1 cellular context compared by ENCODE assay signal in genomic region chr19:16197622-16198362, GRCh38.
TF ChIP-seq lines count a peak whose summit lies in the region.

TSS of gene AP1M1 (plus strand) at chr19:16197911. CDS start at chr19:16198027, 116 bp downstream.

TF ChIP-seq in K562, 482 proteins besides CTCF, POLR2A, EP300 and RAD21 (continued from another document and continues in another):
- TF ChIP-seq ZMIZ1 (IDR thresholded peaks at IDR 0.05; ENCODE audit: low read depth in 2 of 2, low read length in 2 of 2) (peak in 1 of 2 experiments; percentile 2; a peak in 1 of 4 replicates), RFX1 (IDR thresholded peaks at IDR 0.05) (peak; percentile 98), MXI1 (IDR thresholded peaks at IDR 0.05; ENCODE audit: low read depth, low read length) (peak; percentile 71; the same call in 1 of the 2 replicates), ELF2 (CRISPR knock-in tag; IDR thresholded peaks at IDR 0.05) (peak; percentile 91), MYNN (IDR thresholded peaks at IDR 0.05) (no peak), MYNN (CRISPR knock-in tag; IDR thresholded peaks at IDR 0.05) (peak; percentile 67; the same call in 1 of the 2 replicates), NCOR1 (IDR thresholded peaks at IDR 0.05) (no peak), FOXK2 (conservative IDR thresholded peaks at IDR 0.05 in 1 of 2, IDR thresholded peaks at IDR 0.05 in 1 of 2; ENCODE audit: low read depth in 2 of 2) (peak in 1 of 2 experiments; percentile 69; a peak in 3 of 4 replicates), POLR2G (IDR thresholded peaks at IDR 0.05; ENCODE audit: low read depth, low read length) (peak; percentile 90), ESRRA (IDR thresholded peaks at IDR 0.05; ENCODE audit: borderline replicate concordance, low read depth) (0 out of 2 replicates have a peak, but pooled peaks have one; percentile 80), TCF15 (CRISPR knock-in tag; IDR thresholded peaks at IDR 0.05) (no peak), ZBTB11 (CRISPR knock-in tag; IDR thresholded peaks at IDR 0.05) (peak in 2 of 3 experiments; percentile 69 to 94; a peak in 4 of 6 replicates), RBFOX2 (IDR thresholded peaks at IDR 0.05; ENCODE audit: low read depth, low read length) (peak; percentile 88), HINFP (tag; conservative IDR thresholded peaks at IDR 0.05; ENCODE audit: low read depth) (no peak), HCFC1 (IDR thresholded peaks at IDR 0.05; ENCODE audit: low read depth, low read length) (peak; percentile 67), CCNT2 (IDR thresholded peaks at IDR 0.05; ENCODE audit: borderline replicate concordance, extremely low read depth, insufficient read length, low read depth, low read length) (peak; percentile 52), ETV5 (CRISPR knock-in tag; IDR thresholded peaks at IDR 0.05; ENCODE audit: low read depth) (peak; percentile 95), ZFPM2 (CRISPR knock-in tag; IDR thresholded peaks at IDR 0.05) (no peak), HMGN3 (IDR thresholded peaks at IDR 0.05; ENCODE audit: borderline replicate concordance, extremely low read depth, insufficient read length, low read depth, low read length) (peak; percentile 72), LCOR (CRISPR knock-in tag; IDR thresholded peaks at IDR 0.05) (peak; percentile 64; the same call in 1 of the 2 replicates), POLR3G (IDR thresholded peaks at IDR 0.05; ENCODE audit: extremely low read depth, insufficient read length, insufficient replicate concordance) (no peak), MAZ (CRISPR knock-in tag; conservative IDR thresholded peaks at IDR 0.05 in 1 of 2, IDR thresholded peaks at IDR 0.05 in 1 of 2) (peak in 1 of 2 experiments; percentile 70; a peak in 3 of 4 replicates), TBP (optimal IDR thresholded peaks at IDR 0.05; ENCODE audit: low read depth, low read length) (peak; percentile 41), SOX6 (IDR thresholded peaks at IDR 0.05) (no peak), GABPB1 (CRISPR knock-in tag; IDR thresholded peaks at IDR 0.05) (peak; percentile 93), CEBPG (CRISPR knock-in tag; IDR thresholded peaks at IDR 0.05) (peak; percentile 65), CEBPG (tag; conservative IDR thresholded peaks at IDR 0.05 in 1 of 2, IDR thresholded peaks at IDR 0.05 in 1 of 2) (peak in 1 of 2 experiments; percentile 57; a peak in 1 of 4 replicates), MLLT1 (IDR thresholded peaks at IDR 0.05) (peak in 1 of 2 experiments; percentile 93; a peak in 2 of 4 replicates), E2F8 (IDR thresholded peaks at IDR 0.05; ENCODE audit: low read depth, partially characterized antibody) (peak; percentile 91), TFAP4 (CRISPR knock-in tag; IDR thresholded peaks at IDR 0.05; ENCODE audit: borderline replicate concordance) (peak; percentile 94; the same call in 1 of the 2 replicates), CEBPB (tag; IDR thresholded peaks at IDR 0.05) (peak; percentile 85), CBX8 (IDR thresholded peaks at IDR 0.05; ENCODE audit: borderline replicate concordance, extremely low read depth, low read depth, low read length, poor library complexity, severe bottlenecking) (no peak), DPF2 (IDR thresholded peaks at IDR 0.05) (peak; percentile 49), SMARCA4 (IDR thresholded peaks at IDR 0.05) (no peak), HNRNPLL (IDR thresholded peaks at IDR 0.05; ENCODE audit: low read depth, low read length, poor library complexity, severe bottlenecking) (peak; percentile 33), KDM1A (IDR thresholded peaks at IDR 0.05) (peak; percentile 66 to 70; a peak in 3 of 4 replicates), FOXK1 (CRISPR knock-in tag; IDR thresholded peaks at IDR 0.05; ENCODE audit: borderline replicate concordance) (0 out of 2 replicates have a peak, but pooled peaks have one; percentile 61), NR2C2 (CRISPR knock-in tag; IDR thresholded peaks at IDR 0.05) (0 out of 2 replicates have a peak, but pooled peaks have one; percentile 10), NR2C2 (tag; IDR thresholded peaks at IDR 0.05) (peak; percentile 87), KLF13 (tag; IDR thresholded peaks at IDR 0.05; ENCODE audit: borderline replicate concordance, low read depth) (0 out of 2 replicates have a peak, but pooled peaks have one; percentile 34), ZNF134 (CRISPR knock-in tag; conservative IDR thresholded peaks at IDR 0.05) (no peak), FIP1L1 (IDR thresholded peaks at IDR 0.05; ENCODE audit: low read depth, low read length, poor library complexity, severe bottlenecking) (peak; percentile 49), ATF7 (IDR thresholded peaks at IDR 0.05) (peak; percentile 72), SRF (CRISPR knock-in tag; IDR thresholded peaks at IDR 0.05) (peak in 1 of 2 experiments; percentile 72; a peak in 1 of 4 replicates), MBD2 (IDR thresholded peaks at IDR 0.05; ENCODE audit: borderline replicate concordance, low read depth) (peak; percentile 67; the same call in 1 of the 2 replicates), XRCC5 (IDR thresholded peaks at IDR 0.05; ENCODE audit: low read depth, low read length) (0 out of 2 replicates have a peak, but pooled peaks have one; percentile 61), TFAM (CRISPR knock-in tag; conservative IDR thresholded peaks at IDR 0.05) (no peak), ZBTB12 (CRISPR knock-in tag; IDR thresholded peaks at IDR 0.05) (no peak), HNRNPL (IDR thresholded peaks at IDR 0.05; ENCODE audit: low read depth, low read length) (0 out of 2 replicates have a peak, but pooled peaks have one; percentile 63), PHF20 (IDR thresholded peaks at IDR 0.05; ENCODE audit: partially characterized antibody) (peak; percentile 59), FOXP1 (CRISPR knock-in tag; IDR thresholded peaks at IDR 0.05) (peak; percentile 86)
